In genomic region chr5:100746730-100747129, GRCh38 we compare ENCODE assay signal across 9 cellular contexts.
DNase-seq lines count a peak whose midpoint lies in the region; ATAC-seq and TF ChIP-seq lines count a peak whose summit lies in the region.
"Had no signal": no experiment of that assay in that cellular context is flagged by ENCODE, and none has a peak within 500 bp of the region (broad histone marks: within the 10 kb centered on the region; RNA-seq: fewer than 3 reads in every experiment).

No MANE protein-coding gene starts in this region.

- H3K27me3 Mint-ChIP-seq in T-helper 2 cell treated with Interferon-gamma antibody and Interleukin-4, amounts not matched to agents 5 μg/mL and 100 μg/mL, for 36 hours (ENCODE audit: low read depth): peaks cover 6% of the 10 kb centered on the region
- H3K27me3 Mint-ChIP-seq in activated naive CD4-positive, alpha-beta T cell treated with anti-CD3 and anti-CD28 coated beads for 36 hours (ENCODE audit: low read depth): no peaks in the 10 kb centered on the region

- no peak for TF ChIP-seq CTCF in GM06990 (IDR thresholded peaks at IDR 0.05; ENCODE audit: insufficient read depth, low read length, poor library complexity, severe bottlenecking)

- DNase-seq in GM06990 (ENCODE audit: extremely low read depth, insufficient read length) (peak; percentile 15), NCI-H2171 treated with DMSO at 0.1 percent for 48 hours (lab: John Stamatoyannopoulos, UW) (no peak), hippocampal formation (lab: John Stamatoyannopoulos, UW) (no peak)
- no peak for DNase-seq in T-helper 2 cell treated with Interferon-gamma antibody and Interleukin-4, amounts not matched to agents 5 μg/mL and 100 μg/mL, for 36 hours (ENCODE audit: low spot score)
- DNase-seq in activated naive CD4-positive, alpha-beta T cell treated with anti-CD3 and anti-CD28 coated beads for 36 hours: no peak
- DNase-seq: T1000 had no signal

- H3K9me3 Mint-ChIP-seq in T-helper 2 cell treated with Interferon-gamma antibody and Interleukin-4, amounts not matched to agents 5 μg/mL and 100 μg/mL, for 36 hours: peaks cover 3% of the 10 kb centered on the region
- H3K9me3 Mint-ChIP-seq in activated naive CD4-positive, alpha-beta T cell treated with anti-CD3 and anti-CD28 coated beads for 36 hours: no peaks in the 10 kb centered on the region

- CTCF ChIA-PET in activated naive CD4-positive, alpha-beta T cell treated with anti-CD3 and anti-CD28 coated beads for 36 hours (lab: Charles Lee): interaction anchor here (0.6 kb wide), 1 partner anchor 12 kb away, joined by 3 read pairs; no protein-coding TSS in a partner anchor

- H3K4me3 ChIP-seq in GM06990 (replicated peaks; ENCODE audit: low read depth, low read length): no peak overlapping the region

- no peak overlapping the region for H3K27ac Mint-ChIP-seq in T-helper 2 cell treated with Interferon-gamma antibody and Interleukin-4, amounts not matched to agents 5 μg/mL and 100 μg/mL, for 36 hours
- no peak overlapping the region for H3K27ac Mint-ChIP-seq in activated naive CD4-positive, alpha-beta T cell treated with anti-CD3 and anti-CD28 coated beads for 36 hours

- peaks cover 8% of the 10 kb centered on the region for H3K4me1 Mint-ChIP-seq in T-helper 2 cell treated with Interferon-gamma antibody and Interleukin-4, amounts not matched to agents 5 μg/mL and 100 μg/mL, for 36 hours (ENCODE audit: low read depth)
- H3K4me1 Mint-ChIP-seq in activated naive CD4-positive, alpha-beta T cell treated with anti-CD3 and anti-CD28 coated beads for 36 hours (ENCODE audit: low read depth): peaks cover 6% of the 10 kb centered on the region

- H3K4me3 Mint-ChIP-seq in T-helper 2 cell treated with Interferon-gamma antibody and Interleukin-4, amounts not matched to agents 5 μg/mL and 100 μg/mL, for 36 hours: peak overlapping the region; percentile 62
- H3K4me3 Mint-ChIP-seq in activated naive CD4-positive, alpha-beta T cell treated with anti-CD3 and anti-CD28 coated beads for 36 hours: no peak overlapping the region

- H3K27me3 ChIP-seq in GM06990 (replicated peaks; ENCODE audit: control insufficient read depth, insufficient read depth, low read length): no peaks in the 10 kb centered on the region

- intact Hi-C loops in activated naive CD4-positive, alpha-beta T cell treated with anti-CD3 and anti-CD28 coated beads for 36 hours (cut with micrococcal nuclease): no loop called here

- no peaks in the 10 kb centered on the region for H3K36me3 ChIP-seq in GM06990 (ENCODE audit: control insufficient read depth, insufficient read depth, low read length)

- no peaks in the 10 kb centered on the region for H3K36me3 Mint-ChIP-seq in T-helper 2 cell treated with Interferon-gamma antibody and Interleukin-4, amounts not matched to agents 5 μg/mL and 100 μg/mL, for 36 hours (ENCODE audit: low read depth)
- no peaks in the 10 kb centered on the region for H3K36me3 Mint-ChIP-seq in activated naive CD4-positive, alpha-beta T cell treated with anti-CD3 and anti-CD28 coated beads for 36 hours (ENCODE audit: low read depth)

- no peak for TF ChIP-seq POLR2A in GM18505 (IDR thresholded peaks at IDR 0.05; ENCODE audit: borderline replicate concordance, extremely low read depth, insufficient read depth, insufficient read length)

- ATAC-seq in GM19455 (IDR thresholded peaks at IDR 0.05; ENCODE audit: unreplicated experiment) (peak; percentile 77), HG03108 (IDR thresholded peaks at IDR 0.05; ENCODE audit: unreplicated experiment) (peak; percentile 82), GM18505 (IDR thresholded peaks at IDR 0.05; ENCODE audit: unreplicated experiment) (no peak)
